ENCODE assay signal across 34 cellular contexts in the genomic region with DNA sequence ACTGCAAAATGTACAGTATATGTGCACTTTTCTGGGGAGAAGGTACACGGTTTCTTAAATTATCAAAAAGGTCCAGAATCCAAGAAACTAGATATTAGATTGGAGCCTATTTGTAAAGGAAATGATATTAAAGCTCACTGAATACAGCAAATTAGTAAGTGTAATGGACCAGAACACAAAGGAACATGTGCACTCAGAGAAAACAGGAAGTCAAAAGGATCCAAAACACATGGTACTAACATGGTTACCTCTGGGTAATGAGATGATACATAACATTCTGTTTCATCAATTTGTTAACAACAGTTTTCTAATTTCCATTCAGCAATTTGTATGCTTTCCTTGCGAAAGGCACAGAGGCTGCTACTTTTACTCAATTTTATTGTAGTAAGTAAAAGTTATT.
"Had no signal": no experiment of that assay in that cellular context is flagged by ENCODE, and none has a peak within 500 bp of the region (broad histone marks: within the 10 kb centered on the region; RNA-seq: fewer than 3 reads in every experiment).

No MANE protein-coding gene starts in this region.

- FAIRE-seq: colon, endometrium, frontal cortex had no signal

- H3K9me3 ChIP-seq: body of pancreas had no signal

- DNase-seq: activated B cell treated with CpG ODN at 0.5 μM for 24 hours; activated CD4-positive, alpha-beta memory T cell treated with anti-CD3 and anti-CD28 coated beads, Interleukin-2, amount 10 ng/mL, durations not matched to agents 7 days and 5 days; activated CD4-positive, alpha-beta T cell treated with anti-CD3 and anti-CD28 coated beads for 36 hours; activated CD4-positive, alpha-beta T cell treated with anti-CD3 and anti-CD28 coated beads, Interleukin-2, amount 10 ng/mL, durations not matched to agents 24 days and 14 days; activated CD4-positive, alpha-beta T cell treated with anti-CD3 and anti-CD28 coated beads, Interleukin-2, amount 50 U/mL, for 4 hours; activated CD8-positive, alpha-beta memory T cell treated with anti-CD3 and anti-CD28 coated beads, Interleukin-2, amount 50 U/mL, for 48 hours; activated gamma-delta T cell; activated naive CD4-positive, alpha-beta T cell; activated naive CD4-positive, alpha-beta T cell treated with anti-CD3 and anti-CD28 coated beads, Interleukin-2, amount 10 ng/mL, durations not matched to agents 7 days and 5 days; activated naive CD8-positive, alpha-beta T cell treated with anti-CD3 and anti-CD28 coated beads, Interleukin-2, amount 10 ng/mL, durations not matched to agents 7 days and 5 days; activated T-cell treated with anti-CD3 and anti-CD28 coated beads for 4 hours; activated T-cell treated with anti-CD3 and anti-CD28 coated beads, Interleukin-2, amount 50 U/mL, for 24 hours; activated T-cell treated with anti-CD3 and anti-CD28 coated beads, Interleukin-2, amount 50 U/mL, for 72 hours; adrenal gland; amygdala; aorta; body of pancreas; caudate nucleus; cortex of kidney; dermis blood vessel endothelial cell; effector CD4-positive, alpha-beta T cell; effector memory CD8-positive, alpha-beta T cell; foreskin fibroblast; head of caudate nucleus; T-helper 1 cell; T-helper 17 cell; T1000 had no signal

- H3K4me3 ChIP-seq: adrenal gland, body of pancreas had no signal

- H3K27me3 Mint-ChIP-seq: activated B cell treated with CpG ODN at 0.5 μM for 24 hours; activated CD4-positive, alpha-beta memory T cell treated with anti-CD3 and anti-CD28 coated beads, Interleukin-2, amount 10 ng/mL, durations not matched to agents 7 days and 5 days; activated CD4-positive, alpha-beta T cell treated with anti-CD3 and anti-CD28 coated beads for 36 hours; activated CD4-positive, alpha-beta T cell treated with anti-CD3 and anti-CD28 coated beads, Interleukin-2, amount 10 ng/mL, durations not matched to agents 24 days and 14 days; activated naive CD4-positive, alpha-beta T cell treated with anti-CD3 and anti-CD28 coated beads, Interleukin-2, amount 10 ng/mL, durations not matched to agents 7 days and 5 days; activated naive CD8-positive, alpha-beta T cell treated with anti-CD3 and anti-CD28 coated beads, Interleukin-2, amount 10 ng/mL, durations not matched to agents 7 days and 5 days; activated T-cell treated with anti-CD3 and anti-CD28 coated beads, Interleukin-2, amount 50 U/mL, for 24 hours; effector memory CD8-positive, alpha-beta T cell; T-helper 17 cell had no signal

- H3K27ac ChIP-seq: adrenal gland, body of pancreas had no signal

- H3K4me3 Mint-ChIP-seq: activated B cell treated with CpG ODN at 0.5 μM for 24 hours; activated CD4-positive, alpha-beta memory T cell treated with anti-CD3 and anti-CD28 coated beads, Interleukin-2, amount 10 ng/mL, durations not matched to agents 7 days and 5 days; activated CD4-positive, alpha-beta T cell treated with anti-CD3 and anti-CD28 coated beads for 36 hours; activated CD4-positive, alpha-beta T cell treated with anti-CD3 and anti-CD28 coated beads, Interleukin-2, amount 10 ng/mL, durations not matched to agents 24 days and 14 days; activated naive CD4-positive, alpha-beta T cell treated with anti-CD3 and anti-CD28 coated beads, Interleukin-2, amount 10 ng/mL, durations not matched to agents 7 days and 5 days; activated naive CD8-positive, alpha-beta T cell treated with anti-CD3 and anti-CD28 coated beads, Interleukin-2, amount 10 ng/mL, durations not matched to agents 7 days and 5 days; activated T-cell treated with anti-CD3 and anti-CD28 coated beads, Interleukin-2, amount 50 U/mL, for 24 hours; activated T-cell treated with anti-CD3 and anti-CD28 coated beads, Interleukin-2, amount 50 U/mL, for 72 hours; effector memory CD8-positive, alpha-beta T cell; T-helper 2 cell treated with Interferon-gamma antibody and Interleukin-4, amounts not matched to agents 5 μg/mL and 100 μg/mL, for 36 hours had no signal

- H3K27ac Mint-ChIP-seq: activated B cell treated with CpG ODN at 0.5 μM for 24 hours; activated CD4-positive, alpha-beta memory T cell treated with anti-CD3 and anti-CD28 coated beads, Interleukin-2, amount 10 ng/mL, durations not matched to agents 7 days and 5 days; activated CD4-positive, alpha-beta T cell treated with anti-CD3 and anti-CD28 coated beads for 36 hours; activated CD4-positive, alpha-beta T cell treated with anti-CD3 and anti-CD28 coated beads, Interleukin-2, amount 10 ng/mL, durations not matched to agents 24 days and 14 days; activated naive CD4-positive, alpha-beta T cell treated with anti-CD3 and anti-CD28 coated beads, Interleukin-2, amount 10 ng/mL, durations not matched to agents 7 days and 5 days; activated naive CD4-positive, alpha-beta T cell treated with anti-CD3 and anti-CD28 coated beads, Interleukin-2, amount 50 U/mL, for 72 hours; activated naive CD8-positive, alpha-beta T cell treated with anti-CD3 and anti-CD28 coated beads, Interleukin-2, amount 10 ng/mL, durations not matched to agents 7 days and 5 days; activated T-cell treated with anti-CD3 and anti-CD28 coated beads, Interleukin-2, amount 50 U/mL, for 24 hours; activated T-cell treated with anti-CD3 and anti-CD28 coated beads, Interleukin-2, amount 50 U/mL, for 72 hours; effector memory CD8-positive, alpha-beta T cell; T-helper 17 cell; T-helper 2 cell treated with Interferon-gamma antibody and Interleukin-4, amounts not matched to agents 5 μg/mL and 100 μg/mL, for 36 hours had no signal

- H3K27me3 ChIP-seq: adrenal gland, body of pancreas had no signal

- ATAC-seq: activated CD4-positive, alpha-beta T cell treated with anti-CD3 and anti-CD28 coated beads for 36 hours; activated CD4-positive, CD25-positive, alpha-beta regulatory T cell treated with anti-CD3 and anti-CD28 coated beads, Interleukin-2, amount 50 U/mL, for 24 hours; activated naive CD4-positive, alpha-beta T cell treated with anti-CD3 and anti-CD28 coated beads, Interleukin-2, amount 50 U/mL, for 72 hours; activated T-cell treated with anti-CD3 and anti-CD28 coated beads, Interleukin-2, amount 50 U/mL, for 72 hours; body of pancreas; effector memory CD8-positive, alpha-beta T cell; esophagus mucosa; T-helper 17 cell had no signal

- H3K4me1 Mint-ChIP-seq: activated CD4-positive, alpha-beta memory T cell treated with anti-CD3 and anti-CD28 coated beads, Interleukin-2, amount 10 ng/mL, durations not matched to agents 7 days and 5 days; activated CD4-positive, alpha-beta T cell treated with anti-CD3 and anti-CD28 coated beads for 36 hours; activated CD4-positive, alpha-beta T cell treated with anti-CD3 and anti-CD28 coated beads, Interleukin-2, amount 10 ng/mL, durations not matched to agents 24 days and 14 days; activated naive CD4-positive, alpha-beta T cell treated with anti-CD3 and anti-CD28 coated beads, Interleukin-2, amount 10 ng/mL, durations not matched to agents 7 days and 5 days; activated naive CD8-positive, alpha-beta T cell treated with anti-CD3 and anti-CD28 coated beads, Interleukin-2, amount 10 ng/mL, durations not matched to agents 7 days and 5 days; T-helper 17 cell had no signal

- H3K4me1 ChIP-seq: adrenal gland, body of pancreas had no signal
